Comparison of ENCODE assay signal across 13 cellular contexts in the genomic region with DNA sequence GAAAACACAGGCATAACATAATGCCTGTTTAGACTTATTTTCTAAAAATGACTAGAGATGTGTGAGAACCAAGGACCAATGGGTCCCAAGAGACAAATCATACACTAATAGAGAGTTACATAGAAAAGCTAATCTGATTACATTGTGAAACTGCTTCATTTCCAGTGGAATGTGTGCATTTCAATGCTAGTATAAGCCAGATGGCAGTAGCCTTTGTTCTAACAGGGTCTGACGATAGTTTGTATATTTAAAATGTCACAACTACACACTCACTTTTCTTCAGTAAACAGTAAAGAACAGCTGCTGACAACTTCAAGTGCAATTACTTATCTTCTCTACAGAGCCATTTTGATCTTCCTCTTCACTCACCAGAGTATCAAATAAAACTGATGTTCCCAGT. TPM values are rescaled to one million over a fixed set of nuclear protein-coding genes. Genes with fewer than 3 reads are reported as not detected.
"Had no signal": no experiment of that assay in that cellular context is flagged by ENCODE, and none has a peak within 500 bp of the region (broad histone marks: within the 10 kb centered on the region; RNA-seq: fewer than 3 reads in every experiment).

No MANE protein-coding gene starts in this region.

- DNase-seq: activated CD4-positive, alpha-beta T cell treated with anti-CD3 and anti-CD28 coated beads, Interleukin-2, amount 50 U/mL, for 48 hours; activated CD8-positive, alpha-beta memory T cell treated with anti-CD3 and anti-CD28 coated beads, Interleukin-2, amount 10 ng/mL, durations not matched to agents 7 days and 5 days; activated gamma-delta T cell; activated T-cell treated with anti-CD3 and anti-CD28 coated beads, Interleukin-2, amount 50 U/mL, for 4 hours; amygdala; cerebellar nuclear complex; dermis blood vessel endothelial cell; ovary; stimulated activated CD4-positive, alpha-beta T cell treated with anti-CD3 and anti-CD28 coated beads, Interleukin-4, amount 100 ng/mL, for 1 hour; stimulated activated CD8-positive, alpha-beta memory T cell treated with anti-CD3 and anti-CD28 coated beads, Interleukin-4, amount 100 ng/mL, for 48 hours; upper lobe of right lung had no signal

- H3K9me3 ChIP-seq: ovary, upper lobe of right lung had no signal

- H3K27ac ChIP-seq: hepatocyte, ovary, upper lobe of right lung had no signal

- H3K36me3 ChIP-seq: ovary, upper lobe of right lung had no signal

- H2AFZ ChIP-seq: hepatocyte had no signal

- H3K4me3 ChIP-seq: hepatocyte, ovary, upper lobe of right lung had no signal

- H3K4me2 ChIP-seq: hepatocyte had no signal

- H3K79me2 ChIP-seq: hepatocyte had no signal

RNA-seq across cellular contexts. Expression of a gene that starts 4.3 kb away (rescaled TPM):
- total RNA-seq: activated CD8-positive, alpha-beta memory T cell treated with anti-CD3 and anti-CD28 coated beads, Interleukin-2, amount 10 ng/mL, durations not matched to agents 7 days and 5 days; dermis blood vessel endothelial cell; epithelial cell of proximal tubule had no signal
